ENCODE assay signal across 12 cellular contexts in genomic region chr17:82242698-82242976, GRCh38. TPM values are rescaled to one million over a fixed set of nuclear protein-coding genes. Genes with fewer than 3 reads are reported as not detected.
DNase-seq lines count a peak whose midpoint lies in the region; ATAC-seq, FAIRE-seq and TF ChIP-seq lines count a peak whose summit lies in the region.
"Had no signal": no experiment of that assay in that cellular context is flagged by ENCODE, and none has a peak within 500 bp of the region (broad histone marks: within the 10 kb centered on the region; RNA-seq: fewer than 3 reads in every experiment).

No MANE protein-coding gene starts in this region.

- peaks cover 57 to 82% of the 10 kb centered on the region in 2 donors for H3K4me1 ChIP-seq in adrenal gland (replicated peaks in 1 of 2)
- peaks cover 52 to 79% of the 10 kb centered on the region in 2 donors for H3K4me1 ChIP-seq in left lung
- H3K4me1 ChIP-seq in stomach smooth muscle (ENCODE audit: control insufficient read depth, insufficient read depth, low read length), result peaks cover 86% of the 10 kb centered on the region

- no peaks in the 10 kb centered on the region for H3K27me3 ChIP-seq in adrenal gland
- no peaks in the 10 kb centered on the region for H3K27me3 ChIP-seq in left lung
- no peaks in the 10 kb centered on the region for H3K27me3 ChIP-seq in stomach smooth muscle (ENCODE audit: control insufficient read depth in 1 of 2, insufficient read depth in 2 of 2, low read length in 2 of 2)
- H3K27me3 ChIP-seq: brain microvascular endothelial cell had no signal

- in situ Hi-C loops in GM18951 (cut with MboI; ENCODE audit: low sequenced_read_pairs, unreplicated experiment), result no loop called here

- H3K36me3 ChIP-seq in adrenal gland (replicated peaks in 1 of 2) (peaks cover 0 to 59% of the 10 kb centered on the region in 2 donors), left lung (peaks cover 7 to 92% of the 10 kb centered on the region in 2 donors), stomach smooth muscle (ENCODE audit: control insufficient read depth in 2 of 2, insufficient read depth in 2 of 2, low read length in 2 of 2) (peaks cover 37 to 38% of the 10 kb centered on the region in 2 donors)

- TF ChIP-seq POLR2A in GM18951 (IDR thresholded peaks at IDR 0.05; ENCODE audit: extremely low read depth, insufficient read depth, insufficient read length) (peak; percentile 6), adrenal gland (IDR thresholded peaks at IDR 0.05) (no peak)

- TF ChIP-seq CTCF in adrenal gland (IDR thresholded peaks at IDR 0.05) (no peak), left lung (IDR thresholded peaks at IDR 0.05) (no peak), D721Med (IDR thresholded peaks at IDR 0.05; ENCODE audit: insufficient read depth, missing control alignments) (no peak)

- DNase-seq in adrenal gland, result peak in 1 of 7 donors; percentile 47
- DNase-seq in left lung, result peak in 1 of 2 donors; percentile 83
- no peak for DNase-seq in D721Med (ENCODE audit: insufficient read length, low spot score)
- DNase-seq: activated B cell treated with CpG ODN at 0.5 μM for 24 hours, GDM1, NCI-H1048, OCI-M1 had no signal

- no peak for FAIRE-seq in D721Med (lab: Jason Lieb, UNC)

- H3K4me3 ChIP-seq in adrenal gland (no peak overlapping the region), left lung (no peak overlapping the region), stomach smooth muscle (ENCODE audit: low read length in 2 of 2) (peak overlapping the region; percentile 23 to 49)

- ATAC-seq in left lung (peak; percentile 0), GM19452 (IDR thresholded peaks at IDR 0.05; ENCODE audit: unreplicated experiment) (no peak), HG02623 (IDR thresholded peaks at IDR 0.05; ENCODE audit: unreplicated experiment) (no peak)

- peak overlapping the region in 1 of 2 donors; percentile 17 for H3K9ac ChIP-seq in stomach smooth muscle (ENCODE audit: low read length in 2 of 2)

- H3K27ac ChIP-seq in adrenal gland, result peak overlapping the region; percentile 55 to 91 (median 89)
- peak overlapping the region; percentile 76 to 80 for H3K27ac ChIP-seq in left lung
- H3K27ac ChIP-seq in stomach smooth muscle (ENCODE audit: low read length), result peak overlapping the region; percentile 88

- H3K9me3 ChIP-seq in adrenal gland (replicated peaks in 1 of 3) (no peaks in the 10 kb centered on the region), left lung (no peaks in the 10 kb centered on the region), stomach smooth muscle (ENCODE audit: control insufficient read depth in 2 of 2, low read length in 2 of 2) (no peaks in the 10 kb centered on the region)

- WGBS in adrenal gland, 4 donors, result 54 to 62% (median 58%) methylated on average over 21 to 24 of the region's 24 CpGs

- intact Hi-C loops in adrenal gland (cut with DNase I), result no loop called here
- intact Hi-C loops in left lung (cut with DNase I), result no loop called here

RNA-seq across cellular contexts. Expression of gene SLC16A3, which starts 13.8 kb away (rescaled TPM):
- total RNA-seq in adrenal gland (10 to 100 TPM; 21.9 to 58.6 (median 40.1) TPM), left lung (100 to 1,000 TPM in 1 of 2 donors, 10 to 100 TPM in 1; 71.2 to 149 TPM)
- polyA plus RNA-seq in adrenal gland, result 10 to 100 TPM in 2 of 3 donors, 1 to 10 TPM in 1; 2.7 to 14.4 (median 10.5) TPM

RNA-seq across cellular contexts. Expression of gene CCDC57, which starts 30.0 kb away (rescaled TPM):
- total RNA-seq in adrenal gland (10 to 100 TPM; 14.7 to 51.3 (median 28.8) TPM), left lung (10 to 100 TPM; 41.7 to 54.5 TPM)
- 100 to 1,000 TPM in 2 of 3 donors, 1 to 10 TPM in 1; 7.1 to 275 (median 129) TPM for polyA plus RNA-seq in adrenal gland

RNA-seq across cellular contexts. Expression of gene CSNK1D, which starts 30.9 kb away (rescaled TPM):
- total RNA-seq in adrenal gland, result 100 to 1,000 TPM in 4 of 8 donors, 10 to 100 TPM in 4; 49.8 to 185 (median 97.4) TPM
- 100 to 1,000 TPM; 126 to 171 (median 153) TPM for polyA plus RNA-seq in adrenal gland
- 100 to 1,000 TPM; 122 to 160 TPM for total RNA-seq in left lung

Comparison
In these comparisons a context has a peak if more than half of its experiments do, and no peak if none do; other contexts are left out.
1. H3K4me3 ChIP-seq: peak in stomach smooth muscle (2 of 2); none in adrenal gland (0 of 4) and left lung (0 of 2).
2. Peak in every context shown above with its lines, with median percentiles within 50 percentile points of each other: H3K27ac ChIP-seq.